1 cellular context compared by ENCODE assay signal in the genomic region with DNA sequence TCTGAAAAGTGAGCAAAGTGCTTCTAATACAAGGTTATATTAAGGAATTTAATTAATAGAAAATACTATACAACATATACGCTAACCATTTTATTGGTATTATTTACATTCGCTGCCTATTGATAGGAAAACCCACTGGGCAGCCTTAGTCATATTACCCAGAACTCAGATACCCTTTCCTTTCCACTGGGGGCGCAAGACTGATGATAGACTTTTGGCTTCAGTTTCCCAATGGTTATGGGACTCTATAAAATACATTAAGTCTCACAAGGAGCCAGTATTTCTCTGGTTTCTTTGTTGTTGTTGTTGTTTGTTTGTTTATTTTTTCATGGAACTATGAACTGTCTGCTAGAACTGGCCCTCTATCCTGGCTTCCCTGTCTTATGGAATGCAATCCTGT.
TF ChIP-seq lines count a peak whose summit lies in the region.

No MANE protein-coding gene starts in this region.

TF ChIP-seq in GM23338, 12 proteins besides CTCF, POLR2A, EP300 and RAD21 (continued from another document):
- TF ChIP-seq, protein P1, sequence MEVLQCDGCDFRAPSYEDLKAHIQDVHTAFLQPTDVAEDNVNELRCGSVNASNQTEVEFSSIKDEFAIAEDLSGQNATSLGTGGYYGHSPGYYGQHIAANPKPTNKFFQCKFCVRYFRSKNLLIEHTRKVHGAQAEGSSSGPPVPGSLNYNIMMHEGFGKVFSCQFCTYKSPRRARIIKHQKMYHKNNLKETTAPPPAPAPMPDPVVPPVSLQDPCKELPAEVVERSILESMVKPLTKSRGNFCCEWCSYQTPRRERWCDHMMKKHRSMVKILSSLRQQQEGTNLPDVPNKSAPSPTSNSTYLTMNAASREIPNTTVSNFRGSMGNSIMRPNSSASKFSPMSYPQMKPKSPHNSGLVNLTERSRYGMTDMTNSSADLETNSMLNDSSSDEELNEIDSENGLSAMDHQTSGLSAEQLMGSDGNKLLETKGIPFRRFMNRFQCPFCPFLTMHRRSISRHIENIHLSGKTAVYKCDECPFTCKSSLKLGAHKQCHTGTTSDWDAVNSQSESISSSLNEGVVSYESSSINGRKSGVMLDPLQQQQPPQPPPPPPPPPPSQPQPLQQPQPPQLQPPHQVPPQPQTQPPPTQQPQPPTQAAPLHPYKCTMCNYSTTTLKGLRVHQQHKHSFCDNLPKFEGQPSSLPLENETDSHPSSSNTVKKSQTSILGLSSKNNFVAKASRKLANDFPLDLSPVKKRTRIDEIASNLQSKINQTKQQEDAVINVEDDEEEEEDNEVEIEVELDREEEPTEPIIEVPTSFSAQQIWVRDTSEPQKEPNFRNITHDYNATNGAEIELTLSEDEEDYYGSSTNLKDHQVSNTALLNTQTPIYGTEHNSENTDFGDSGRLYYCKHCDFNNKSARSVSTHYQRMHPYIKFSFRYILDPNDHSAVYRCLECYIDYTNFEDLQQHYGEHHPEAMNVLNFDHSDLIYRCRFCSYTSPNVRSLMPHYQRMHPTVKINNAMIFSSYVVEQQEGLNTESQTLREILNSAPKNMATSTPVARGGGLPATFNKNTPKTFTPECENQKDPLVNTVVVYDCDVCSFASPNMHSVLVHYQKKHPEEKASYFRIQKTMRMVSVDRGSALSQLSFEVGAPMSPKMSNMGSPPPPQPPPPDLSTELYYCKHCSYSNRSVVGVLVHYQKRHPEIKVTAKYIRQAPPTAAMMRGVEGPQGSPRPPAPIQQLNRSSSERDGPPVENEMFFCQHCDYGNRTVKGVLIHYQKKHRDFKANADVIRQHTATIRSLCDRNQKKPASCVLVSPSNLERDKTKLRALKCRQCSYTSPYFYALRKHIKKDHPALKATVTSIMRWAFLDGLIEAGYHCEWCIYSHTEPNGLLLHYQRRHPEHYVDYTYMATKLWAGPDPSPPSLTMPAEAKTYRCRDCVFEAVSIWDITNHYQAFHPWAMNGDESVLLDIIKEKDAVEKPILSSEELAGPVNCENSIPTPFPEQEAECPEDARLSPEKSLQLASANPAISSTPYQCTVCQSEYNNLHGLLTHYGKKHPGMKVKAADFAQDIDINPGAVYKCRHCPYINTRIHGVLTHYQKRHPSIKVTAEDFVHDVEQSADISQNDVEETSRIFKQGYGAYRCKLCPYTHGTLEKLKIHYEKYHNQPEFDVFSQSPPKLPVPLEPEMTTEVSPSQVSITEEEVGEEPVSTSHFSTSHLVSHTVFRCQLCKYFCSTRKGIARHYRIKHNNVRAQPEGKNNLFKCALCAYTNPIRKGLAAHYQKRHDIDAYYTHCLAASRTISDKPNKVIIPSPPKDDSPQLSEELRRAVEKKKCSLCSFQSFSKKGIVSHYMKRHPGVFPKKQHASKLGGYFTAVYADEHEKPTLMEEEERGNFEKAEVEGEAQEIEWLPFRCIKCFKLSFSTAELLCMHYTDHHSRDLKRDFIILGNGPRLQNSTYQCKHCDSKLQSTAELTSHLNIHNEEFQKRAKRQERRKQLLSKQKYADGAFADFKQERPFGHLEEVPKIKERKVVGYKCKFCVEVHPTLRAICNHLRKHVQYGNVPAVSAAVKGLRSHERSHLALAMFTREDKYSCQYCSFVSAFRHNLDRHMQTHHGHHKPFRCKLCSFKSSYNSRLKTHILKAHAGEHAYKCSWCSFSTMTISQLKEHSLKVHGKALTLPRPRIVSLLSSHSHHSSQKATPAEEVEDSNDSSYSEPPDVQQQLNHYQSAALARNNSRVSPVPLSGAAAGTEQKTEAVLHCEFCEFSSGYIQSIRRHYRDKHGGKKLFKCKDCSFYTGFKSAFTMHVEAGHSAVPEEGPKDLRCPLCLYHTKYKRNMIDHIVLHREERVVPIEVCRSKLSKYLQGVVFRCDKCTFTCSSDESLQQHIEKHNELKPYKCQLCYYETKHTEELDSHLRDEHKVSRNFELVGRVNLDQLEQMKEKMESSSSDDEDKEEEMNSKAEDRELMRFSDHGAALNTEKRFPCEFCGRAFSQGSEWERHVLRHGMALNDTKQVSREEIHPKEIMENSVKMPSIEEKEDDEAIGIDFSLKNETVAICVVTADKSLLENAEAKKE (CRISPR knock-in tag; IDR thresholded peaks at IDR 0.05) = no peak
- no peak for TF ChIP-seq ZNF114 (CRISPR knock-in tag; IDR thresholded peaks at IDR 0.05)
- TF ChIP-seq JUNB (IDR thresholded peaks at IDR 0.05; ENCODE audit: unreplicated experiment) = no peak
- TF ChIP-seq REST (IDR thresholded peaks at IDR 0.05; ENCODE audit: unreplicated experiment) = no peak
- no peak for TF ChIP-seq NANOG (IDR thresholded peaks at IDR 0.05; ENCODE audit: borderline replicate concordance)
- TF ChIP-seq ETS1 (IDR thresholded peaks at IDR 0.05) = no peak
